In genomic region chr7:102908676-102909075, GRCh38 we compare ENCODE assay signal across 26 cellular contexts.
"Had no signal": no experiment of that assay in that cellular context is flagged by ENCODE, and none has a peak within 500 bp of the region (broad histone marks: within the 10 kb centered on the region; RNA-seq: fewer than 3 reads in every experiment).

No MANE protein-coding gene starts in this region.

- H3K4me1 ChIP-seq: adrenal gland had no signal

- H3K9me3 ChIP-seq: adrenal gland had no signal

- H3K27me3 ChIP-seq: adrenal gland had no signal

- DNase-seq: activated CD4-positive, alpha-beta memory T cell treated with anti-CD3 and anti-CD28 coated beads for 36 hours; activated CD4-positive, alpha-beta T cell treated with anti-CD3 and anti-CD28 coated beads for 4 hours; activated CD4-positive, alpha-beta T cell treated with anti-CD3 and anti-CD28 coated beads, Interleukin-2, amount 50 U/mL, for 1 hour; activated CD4-positive, CD25-positive, alpha-beta regulatory T cell treated with anti-CD3 and anti-CD28 coated beads, Interleukin-2, amount 50 U/mL, for 72 hours; activated CD8-positive, alpha-beta memory T cell treated with anti-CD3 and anti-CD28 coated beads, Interleukin-2, amount 50 U/mL, for 4 hours; activated gamma-delta T cell treated with Interleukin-2 at 50 U/mL for 16 hours; activated naive CD4-positive, alpha-beta T cell treated with anti-CD3 and anti-CD28 coated beads for 36 hours; activated T-cell treated with anti-CD3 and anti-CD28 coated beads for 4 hours; activated T-cell treated with anti-CD3 and anti-CD28 coated beads, Interleukin-2, amount 50 U/mL, for 4 hours; adrenal gland; caudate nucleus; cerebellar nuclear complex; cortex of kidney; Kasumi-1; MM.1S; NCI-H1092; NCI-H1436 treated with DMSO at 0.1 percent for 48 hours; NCI-H1694 treated with DMSO at 0.1 percent for 48 hours; NCI-H2029 treated with DMSO at 0.1 percent for 48 hours; NCI-H2107; NCI-H2171; NCI-H510A; NCI-H526; NCI-H748 treated with DMSO at 0.1 percent for 48 hours; OCI-M1; Right ventricle myocardium superior had no signal

- H3K36me3 ChIP-seq: adrenal gland had no signal

- H3K27ac ChIP-seq: adrenal gland had no signal

- H3K4me3 ChIP-seq: adrenal gland had no signal
